ENCODE assay signal across 27 cellular contexts in genomic region chr7:3120513-3120912, GRCh38.
DNase-seq lines count a peak whose midpoint lies in the region; ATAC-seq lines count a peak whose summit lies in the region.
"Had no signal": no experiment of that assay in that cellular context is flagged by ENCODE, and none has a peak within 500 bp of the region (broad histone marks: within the 10 kb centered on the region; RNA-seq: fewer than 3 reads in every experiment).

No MANE protein-coding gene starts in this region.

- DNase-seq in CD1c-positive myeloid dendritic cell (ENCODE audit: extremely low spot score) (peak; percentile 11), NCI-H1417 treated with DMSO at 0.1 percent for 48 hours (lab: John Stamatoyannopoulos, UW) (no peak)
- peak in 2 of 3 donors; percentile 47 to 87 for DNase-seq in CD4-positive, CD25-positive, alpha-beta regulatory T cell
- peak in 1 of 2 donors; percentile 21 for DNase-seq in central memory CD8-positive, alpha-beta T cell (ENCODE audit: low spot score in 2 of 2)
- DNase-seq in activated T-helper 2 cell treated with anti-CD3 and anti-CD28 coated beads, Interferon-gamma antibody, Interleukin-2, Interleukin-4, amounts not matched to agents 10 μg/mL and 5 μg/mL and 100 μg/mL, durations not matched to agents 14 hours and 24 hours and 36 hours (ENCODE audit: low spot score) = no peak
- DNase-seq: activated CD4-positive, alpha-beta T cell treated with anti-CD3 and anti-CD28 coated beads, Interleukin-2, amount 50 U/mL, for 4 hours; activated T-cell treated with anti-CD3 and anti-CD28 coated beads, Interleukin-2, amount 50 U/mL, for 4 hours; hypothalamus; Kasumi-1; NCI-H1048; NCI-H187; NCI-H2171; NCI-H524; PC-9; right lobe of liver; Right ventricle myocardium superior; T1000; testis; WERI-Rb-1 had no signal

- H3K9me3 ChIP-seq in CD4-positive, CD25-positive, alpha-beta regulatory T cell (ENCODE audit: control insufficient read depth in 2 of 2, low read length in 2 of 2) = no peaks in the 10 kb centered on the region
- H3K9me3 ChIP-seq: neutrophil, right lobe of liver, testis had no signal

- H3K27me3 ChIP-seq in CD4-positive, CD25-positive, alpha-beta regulatory T cell (ENCODE audit: control insufficient read depth, insufficient read depth, low read length) = no peaks in the 10 kb centered on the region
- H3K27me3 ChIP-seq: right lobe of liver, testis had no signal

- peak overlapping the region; percentile 49 for H3K4me3 ChIP-seq in CD4-positive, CD25-positive, alpha-beta regulatory T cell (ENCODE audit: low read depth, low read length)
- H3K4me3 ChIP-seq: gastroesophageal sphincter, GM23338, PC-9, right lobe of liver, testis had no signal

- H3K4me1 Mint-ChIP-seq in CD4-positive, CD25-positive, alpha-beta regulatory T cell = peaks cover 3 to 37% (median 8%) of the 10 kb centered on the region in 4 donors
- peaks cover 39% of the 10 kb centered on the region for H3K4me1 Mint-ChIP-seq in T-helper 1 cell treated with Interleukin-12 subunit alpha and Interleukin-12 subunit beta and Interleukin-4 antibody, amounts not matched to agents 30 μg/mL and 1 μg/mL, for 36 hours (ENCODE audit: low read depth)
- H3K4me1 Mint-ChIP-seq in central memory CD8-positive, alpha-beta T cell = peaks cover 42% of the 10 kb centered on the region
- H3K4me1 Mint-ChIP-seq in activated T-helper 2 cell treated with anti-CD3 and anti-CD28 coated beads, Interferon-gamma antibody, Interleukin-2, Interleukin-4, amounts not matched to agents 10 μg/mL and 5 μg/mL and 100 μg/mL, durations not matched to agents 14 hours and 24 hours and 36 hours (ENCODE audit: low read depth) = peaks cover 28% of the 10 kb centered on the region

- H3K27ac Mint-ChIP-seq in CD4-positive, CD25-positive, alpha-beta regulatory T cell = peak overlapping the region in 1 of 3 donors; percentile 22
- H3K27ac Mint-ChIP-seq in T-helper 1 cell treated with Interleukin-12 subunit alpha and Interleukin-12 subunit beta and Interleukin-4 antibody, amounts not matched to agents 30 μg/mL and 1 μg/mL, for 36 hours = peak overlapping the region; percentile 47
- H3K27ac Mint-ChIP-seq in central memory CD8-positive, alpha-beta T cell (ENCODE audit: low read depth) = peak overlapping the region; percentile 32
- no peak overlapping the region for H3K27ac Mint-ChIP-seq in activated T-helper 2 cell treated with anti-CD3 and anti-CD28 coated beads, Interferon-gamma antibody, Interleukin-2, Interleukin-4, amounts not matched to agents 10 μg/mL and 5 μg/mL and 100 μg/mL, durations not matched to agents 14 hours and 24 hours and 36 hours
- H3K27ac Mint-ChIP-seq: GM23338, progenitor cell of endocrine pancreas had no signal

- ATAC-seq in CD4-positive, CD25-positive, alpha-beta regulatory T cell (ENCODE audit: low read depth in 2 of 2) = peak in 1 of 2 donors; percentile 56
- peak; percentile 88 for ATAC-seq in central memory CD8-positive, alpha-beta T cell (replicated peaks; ENCODE audit: extremely low read depth, poor library complexity, severe bottlenecking)
- ATAC-seq in HG02588 (IDR thresholded peaks at IDR 0.05; ENCODE audit: unreplicated experiment) = no peak
- ATAC-seq: activated T-cell treated with anti-CD3 and anti-CD28 coated beads, Interleukin-2, amount 50 U/mL, for 4 hours; gastroesophageal sphincter; GM23338; HepG2 had no signal

- intact Hi-C loops in activated T-helper 2 cell treated with anti-CD3 and anti-CD28 coated beads, Interferon-gamma antibody, Interleukin-2, Interleukin-4, amounts not matched to agents 10 μg/mL and 5 μg/mL and 100 μg/mL, durations not matched to agents 14 hours and 24 hours and 36 hours (cut with micrococcal nuclease) = no loop called here

- no peaks in the 10 kb centered on the region for H3K36me3 ChIP-seq in CD4-positive, CD25-positive, alpha-beta regulatory T cell (ENCODE audit: control insufficient read depth, insufficient read depth, low read length)
- H3K36me3 ChIP-seq: gastroesophageal sphincter, neutrophil, right lobe of liver, WERI-Rb-1 had no signal

- H3K4me3 Mint-ChIP-seq in CD4-positive, CD25-positive, alpha-beta regulatory T cell = peak overlapping the region in 3 of 4 donors; percentile 42 to 92 (median 58)
- H3K4me3 Mint-ChIP-seq in T-helper 1 cell treated with Interleukin-12 subunit alpha and Interleukin-12 subunit beta and Interleukin-4 antibody, amounts not matched to agents 30 μg/mL and 1 μg/mL, for 36 hours = peak overlapping the region; percentile 41
- H3K4me3 Mint-ChIP-seq in central memory CD8-positive, alpha-beta T cell = peak overlapping the region; percentile 36
- no peak overlapping the region for H3K4me3 Mint-ChIP-seq in activated T-helper 2 cell treated with anti-CD3 and anti-CD28 coated beads, Interferon-gamma antibody, Interleukin-2, Interleukin-4, amounts not matched to agents 10 μg/mL and 5 μg/mL and 100 μg/mL, durations not matched to agents 14 hours and 24 hours and 36 hours (ENCODE audit: low read depth)
- H3K4me3 Mint-ChIP-seq: activated T-cell treated with anti-CD3 and anti-CD28 coated beads, Interleukin-2, amount 50 U/mL, for 4 hours; GM23338 had no signal

- H3K36me3 Mint-ChIP-seq in CD4-positive, CD25-positive, alpha-beta regulatory T cell = peaks cover 3% of the 10 kb centered on the region
- H3K36me3 Mint-ChIP-seq in T-helper 1 cell treated with Interleukin-12 subunit alpha and Interleukin-12 subunit beta and Interleukin-4 antibody, amounts not matched to agents 30 μg/mL and 1 μg/mL, for 36 hours (ENCODE audit: low read depth) = peaks cover 26% of the 10 kb centered on the region
- H3K36me3 Mint-ChIP-seq in central memory CD8-positive, alpha-beta T cell (ENCODE audit: insufficient read depth) = peaks cover 2% of the 10 kb centered on the region
- H3K36me3 Mint-ChIP-seq in activated T-helper 2 cell treated with anti-CD3 and anti-CD28 coated beads, Interferon-gamma antibody, Interleukin-2, Interleukin-4, amounts not matched to agents 10 μg/mL and 5 μg/mL and 100 μg/mL, durations not matched to agents 14 hours and 24 hours and 36 hours (ENCODE audit: low read depth) = peaks cover 11% of the 10 kb centered on the region

- H3K27me3 Mint-ChIP-seq in CD4-positive, CD25-positive, alpha-beta regulatory T cell = peaks cover 18% of the 10 kb centered on the region
- peaks cover 10% of the 10 kb centered on the region for H3K27me3 Mint-ChIP-seq in T-helper 1 cell treated with Interleukin-12 subunit alpha and Interleukin-12 subunit beta and Interleukin-4 antibody, amounts not matched to agents 30 μg/mL and 1 μg/mL, for 36 hours (ENCODE audit: low read depth)
- no peaks in the 10 kb centered on the region for H3K27me3 Mint-ChIP-seq in central memory CD8-positive, alpha-beta T cell
- peaks cover 10% of the 10 kb centered on the region for H3K27me3 Mint-ChIP-seq in activated T-helper 2 cell treated with anti-CD3 and anti-CD28 coated beads, Interferon-gamma antibody, Interleukin-2, Interleukin-4, amounts not matched to agents 10 μg/mL and 5 μg/mL and 100 μg/mL, durations not matched to agents 14 hours and 24 hours and 36 hours (ENCODE audit: low read depth)
- H3K27me3 Mint-ChIP-seq: progenitor cell of endocrine pancreas had no signal

- H3K9me3 Mint-ChIP-seq in CD4-positive, CD25-positive, alpha-beta regulatory T cell = peaks cover 0 to 19% (median 6%) of the 10 kb centered on the region in 7 donors
- H3K9me3 Mint-ChIP-seq in T-helper 1 cell treated with Interleukin-12 subunit alpha and Interleukin-12 subunit beta and Interleukin-4 antibody, amounts not matched to agents 30 μg/mL and 1 μg/mL, for 36 hours = peaks cover 33% of the 10 kb centered on the region
- H3K9me3 Mint-ChIP-seq in central memory CD8-positive, alpha-beta T cell = peaks cover 12% of the 10 kb centered on the region
- H3K9me3 Mint-ChIP-seq in activated T-helper 2 cell treated with anti-CD3 and anti-CD28 coated beads, Interferon-gamma antibody, Interleukin-2, Interleukin-4, amounts not matched to agents 10 μg/mL and 5 μg/mL and 100 μg/mL, durations not matched to agents 14 hours and 24 hours and 36 hours = peaks cover 16% of the 10 kb centered on the region

- H3K4me1 ChIP-seq in CD4-positive, CD25-positive, alpha-beta regulatory T cell (ENCODE audit: control insufficient read depth, insufficient read depth, low read length, poor library complexity, severe bottlenecking) = peaks cover 15% of the 10 kb centered on the region
- H3K4me1 ChIP-seq: gastroesophageal sphincter, right lobe of liver, testis had no signal

- peak overlapping the region; percentile 25 for H3K27ac ChIP-seq in CD4-positive, CD25-positive, alpha-beta regulatory T cell (ENCODE audit: insufficient read depth, low read length, poor library complexity, severe bottlenecking)
- H3K27ac ChIP-seq: C4-2B, gastroesophageal sphincter, neutrophil, PC-9, right lobe of liver, testis, WERI-Rb-1 had no signal

Comparison
In these comparisons a context has a peak if more than half of its experiments do, and no peak if none do; other contexts are left out.
1. DNase-seq: peak in CD1c-positive myeloid dendritic cell (single experiment) and CD4-positive, CD25-positive, alpha-beta regulatory T cell (2 of 3); none in activated T-helper 2 cell treated with anti-CD3 and anti-CD28 coated beads, Interferon-gamma antibody, Interleukin-2, Interleukin-4, amounts not matched to agents 10 μg/mL and 5 μg/mL and 100 μg/mL, durations not matched to agents 14 hours and 24 hours and 36 hours (single experiment) and NCI-H1417 treated with DMSO at 0.1 percent for 48 hours (single experiment).